In genomic region chr1:97936976-97937375, GRCh38 we compare ENCODE assay signal across 1 cellular context.
TF ChIP-seq lines count a peak whose summit lies in the region.

No MANE protein-coding gene starts in this region.

TF ChIP-seq in SK-N-SH, 30 proteins besides CTCF, POLR2A, EP300 and RAD21 (continued from another document):
- TF ChIP-seq PBX3 (IDR thresholded peaks at IDR 0.05), result no peak
- no peak for TF ChIP-seq NFIC (IDR thresholded peaks at IDR 0.05; ENCODE audit: borderline replicate concordance)
